Comparison of ENCODE assay signal across 9 cellular contexts in the genomic region with DNA sequence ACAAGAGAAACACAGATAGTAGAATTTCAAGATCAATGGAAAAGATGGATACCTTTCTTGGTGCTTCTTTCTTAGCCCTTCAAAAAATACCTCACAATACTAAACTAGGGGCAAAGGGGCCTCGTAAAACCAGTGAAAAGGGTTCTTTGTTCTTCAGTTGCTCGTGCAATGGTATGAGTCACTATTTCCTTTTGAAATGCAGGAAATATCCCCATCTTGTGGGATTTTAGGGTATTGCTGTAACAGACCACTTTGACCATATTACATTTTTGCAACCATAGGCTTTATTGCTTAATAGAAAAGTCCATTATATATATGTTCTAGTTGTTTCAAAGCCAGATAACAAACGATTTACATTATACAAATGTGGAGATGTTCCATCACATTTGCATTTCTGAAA.
DNase-seq lines count a peak whose midpoint lies in the region; ATAC-seq and TF ChIP-seq lines count a peak whose summit lies in the region.
"Had no signal": no experiment of that assay in that cellular context is flagged by ENCODE, and none has a peak within 500 bp of the region (broad histone marks: within the 10 kb centered on the region; RNA-seq: fewer than 3 reads in every experiment).

No MANE protein-coding gene starts in this region.

- no peak overlapping the region for H2AFZ ChIP-seq in smooth muscle cell (ENCODE audit: low read depth)
- H2AFZ ChIP-seq: parathyroid adenoma had no signal

- H3K27ac ChIP-seq in smooth muscle cell (ENCODE audit: low read depth) = no peak overlapping the region
- H3K27ac ChIP-seq: parathyroid adenoma had no signal

- no peak overlapping the region for H3K4me3 Mint-ChIP-seq in Calu3 (ENCODE audit: low read depth, unreplicated experiment)

- H3K27me3 ChIP-seq in smooth muscle cell (ENCODE audit: low read depth) = no peaks in the 10 kb centered on the region

- H3K27ac Mint-ChIP-seq in Calu3 (ENCODE audit: unreplicated experiment) = no peak overlapping the region

- peak; percentile 73 for ATAC-seq in GM19395 (IDR thresholded peaks at IDR 0.05; ENCODE audit: unreplicated experiment)
- ATAC-seq in GM19397 (IDR thresholded peaks at IDR 0.05; ENCODE audit: unreplicated experiment) = no peak

- H3K4me3 ChIP-seq in smooth muscle cell = no peak overlapping the region

- no peaks in the 10 kb centered on the region for H3F3A ChIP-seq in smooth muscle cell (ENCODE audit: low read depth)

- H3K9me3 ChIP-seq in smooth muscle cell (replicated peaks; ENCODE audit: low read depth) = peaks cover 3% of the 10 kb centered on the region

- H3K4me2 ChIP-seq in smooth muscle cell = no peak overlapping the region

- CTCF ChIA-PET in Calu3 (lab: Charles Lee) = interaction anchor here (0.7 kb wide), 1 partner anchor 581 kb away, joined by 3 read pairs; no protein-coding TSS in a partner anchor

- BruUV-seq in Calu3 (replicated peaks; lab: Mats Ljungman, UMichigan) = no TSS peak

- DNase-seq in Calu3 = no peak
- peak; percentile 73 for DNase-seq in NAMALWA (ENCODE audit: low spot score)
- DNase-seq in dermis microvascular lymphatic vessel endothelial cell (ENCODE audit: low read depth in 2 of 2) = peak; percentile 9 to 56
- no peak for DNase-seq in smooth muscle cell (lab: John Stamatoyannopoulos, UW; ENCODE audit: unreplicated experiment)
- DNase-seq in COR-L47 (lab: John Stamatoyannopoulos, UW) = no peak
- DNase-seq in germinal center (ENCODE audit: low spot score) = no peak

- TF ChIP-seq CTCF in Calu3 (IDR thresholded peaks at IDR 0.05; ENCODE audit: unreplicated experiment) (peak; percentile 39), smooth muscle cell (IDR thresholded peaks at IDR 0.05; ENCODE audit: borderline replicate concordance, insufficient read depth, poor library complexity, severe bottlenecking) (peak; percentile 25)

- H3K36me3 Mint-ChIP-seq in Calu3 (ENCODE audit: insufficient read depth, unreplicated experiment) = peaks cover 4% of the 10 kb centered on the region

- no peaks in the 10 kb centered on the region for H3K4me1 Mint-ChIP-seq in Calu3 (ENCODE audit: low read depth, unreplicated experiment)

- H4K20me1 ChIP-seq in smooth muscle cell (ENCODE audit: low read depth) = no peaks in the 10 kb centered on the region

- peaks cover 6% of the 10 kb centered on the region for H3K9me3 Mint-ChIP-seq in Calu3 (ENCODE audit: low read depth, unreplicated experiment)

- no peaks in the 10 kb centered on the region for H3K36me3 ChIP-seq in smooth muscle cell (ENCODE audit: low read depth)

- H3K79me2 ChIP-seq in smooth muscle cell (ENCODE audit: low read depth) = no peaks in the 10 kb centered on the region
- H3K79me2 ChIP-seq: parathyroid adenoma had no signal

- 47% methylated on average over 3 of the region's 3 CpGs for WGBS in smooth muscle cell (ENCODE audit: low lambda C conversion rate)

- no peak overlapping the region for H3K9ac ChIP-seq in smooth muscle cell (ENCODE audit: low read depth)
- H3K9ac ChIP-seq: parathyroid adenoma had no signal

- intact Hi-C loops in Calu3 (cut with micrococcal nuclease; ENCODE audit: unreplicated experiment) = no loop called here

- no peaks in the 10 kb centered on the region for H3K4me1 ChIP-seq in smooth muscle cell (ENCODE audit: low read depth)
- H3K4me1 ChIP-seq: parathyroid adenoma had no signal

- no peaks in the 10 kb centered on the region for H3K27me3 Mint-ChIP-seq in Calu3 (ENCODE audit: unreplicated experiment)

Comparison
In these comparisons a context has a peak if more than half of its experiments do, and no peak if none do; other contexts are left out.
1. DNase-seq: peak in NAMALWA (single experiment) and dermis microvascular lymphatic vessel endothelial cell (2 of 2); none in Calu3 (single experiment), smooth muscle cell (single experiment), COR-L47 (single experiment) and germinal center (single experiment).